24 cellular contexts compared by ENCODE assay signal in the genomic region with DNA sequence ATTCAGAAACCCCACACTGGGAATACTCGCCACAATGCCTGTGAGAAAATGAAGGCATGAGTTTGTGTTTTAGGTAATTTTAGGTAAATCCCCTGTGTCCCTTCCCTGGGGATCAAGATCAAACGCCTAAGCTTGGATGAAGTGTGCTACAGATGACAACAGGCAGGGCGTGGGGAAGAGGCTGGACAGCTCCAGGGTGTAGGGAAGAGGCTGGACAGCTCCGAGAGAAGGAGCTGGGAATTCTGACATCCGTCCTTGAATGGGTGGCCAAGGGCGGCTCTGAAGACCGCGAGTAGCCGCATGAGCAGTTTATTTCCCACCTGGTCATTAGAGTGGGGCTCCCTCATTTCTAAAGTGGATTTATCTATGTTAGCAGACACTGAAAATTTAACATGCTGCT.
DNase-seq lines count a peak whose midpoint lies in the region; ATAC-seq and TF ChIP-seq lines count a peak whose summit lies in the region.
"Had no signal": no experiment of that assay in that cellular context is flagged by ENCODE, and none has a peak within 500 bp of the region (broad histone marks: within the 10 kb centered on the region; RNA-seq: fewer than 3 reads in every experiment).

No MANE protein-coding gene starts in this region.

- H3K4me1 Mint-ChIP-seq in endodermal cell (no peaks in the 10 kb centered on the region), nephron progenitor cell (no peaks in the 10 kb centered on the region)
- H3K4me1 Mint-ChIP-seq in stimulated activated effector memory CD8-positive, alpha-beta T cell treated with anti-CD3 and anti-CD28 coated beads, Interleukin-12 subunit alpha, Interleukin-12 subunit beta, amount 100 ng/mL, for 72 hours = no peaks in the 10 kb centered on the region
- H3K4me1 Mint-ChIP-seq: naive thymus-derived CD4-positive, alpha-beta T cell had no signal

- H3K9me3 ChIP-seq in endodermal cell (ENCODE audit: control insufficient read depth, low read length) = no peaks in the 10 kb centered on the region
- H3K9me3 ChIP-seq: BE2C, esophagus muscularis mucosa, pancreas, SJSA1, transverse colon had no signal

- DNase-seq in ELF-1 (ENCODE audit: low read depth, low spot score) = peak; percentile 40
- peak; percentile 65 for DNase-seq in endodermal cell
- peak; percentile 10 for DNase-seq in nephron progenitor cell
- DNase-seq in middle frontal gyrus (ENCODE audit: extremely low spot score, low spot score) = no peak
- no peak for DNase-seq in stimulated activated effector memory CD8-positive, alpha-beta T cell treated with anti-CD3 and anti-CD28 coated beads, Interleukin-12 subunit alpha, Interleukin-12 subunit beta, amount 100 ng/mL, for 72 hours (ENCODE audit: low spot score in 2 of 2)
- DNase-seq: activated CD8-positive, alpha-beta memory T cell treated with anti-CD3 and anti-CD28 coated beads for 24 hours; BE2C; Calu3; GDM1; glutamatergic neuron; naive thymus-derived CD4-positive, alpha-beta T cell; NCI-H146; NCI-H2171 treated with DMSO at 0.1 percent for 48 hours; pancreas; stimulated activated naive CD4-positive, alpha-beta T cell; transverse colon had no signal

- WGBS in endodermal cell (ENCODE audit: insufficient coverage in 1 of 2, insufficient read length in 1 of 2), 2 experiments = 45 to 61% methylated on average over 8 to 9 of the region's 9 CpGs

- no peak overlapping the region for H3K9ac ChIP-seq in endodermal cell (ENCODE audit: extremely low read depth, low read length, poor library complexity, severe bottlenecking)

- H3K36me3 Mint-ChIP-seq in endodermal cell (ENCODE audit: low read depth) = no peaks in the 10 kb centered on the region
- H3K36me3 Mint-ChIP-seq in nephron progenitor cell (ENCODE audit: low read depth) = no peaks in the 10 kb centered on the region
- H3K36me3 Mint-ChIP-seq in stimulated activated effector memory CD8-positive, alpha-beta T cell treated with anti-CD3 and anti-CD28 coated beads, Interleukin-12 subunit alpha, Interleukin-12 subunit beta, amount 100 ng/mL, for 72 hours = no peaks in the 10 kb centered on the region
- H3K36me3 Mint-ChIP-seq: activated naive CD4-positive, alpha-beta T cell treated with anti-CD3 and anti-CD28 coated beads, Interleukin-2, amount 50 U/mL, for 72 hours had no signal

- H3K27me3 Mint-ChIP-seq in endodermal cell (ENCODE audit: insufficient read depth) = peaks cover 21% of the 10 kb centered on the region
- H3K27me3 Mint-ChIP-seq in nephron progenitor cell (ENCODE audit: low read depth, poor library complexity) = peaks cover 31% of the 10 kb centered on the region

- H3K4me3 Mint-ChIP-seq in endodermal cell = no peak overlapping the region
- no peak overlapping the region for H3K4me3 Mint-ChIP-seq in nephron progenitor cell
- H3K4me3 Mint-ChIP-seq in stimulated activated effector memory CD8-positive, alpha-beta T cell treated with anti-CD3 and anti-CD28 coated beads, Interleukin-12 subunit alpha, Interleukin-12 subunit beta, amount 100 ng/mL, for 72 hours = no peak overlapping the region
- H3K4me3 Mint-ChIP-seq: naive thymus-derived CD4-positive, alpha-beta T cell had no signal

- no peak overlapping the region for H3K27ac Mint-ChIP-seq in endodermal cell
- H3K27ac Mint-ChIP-seq in nephron progenitor cell = no peak overlapping the region
- no peak overlapping the region for H3K27ac Mint-ChIP-seq in stimulated activated effector memory CD8-positive, alpha-beta T cell treated with anti-CD3 and anti-CD28 coated beads, Interleukin-12 subunit alpha, Interleukin-12 subunit beta, amount 100 ng/mL, for 72 hours
- H3K27ac Mint-ChIP-seq: activated naive CD4-positive, alpha-beta T cell treated with anti-CD3 and anti-CD28 coated beads, Interleukin-2, amount 50 U/mL, for 72 hours; naive thymus-derived CD4-positive, alpha-beta T cell had no signal

- TF ChIP-seq CTCF in endodermal cell (conservative IDR thresholded peaks at IDR 0.05) (no peak), nephron progenitor cell (IDR thresholded peaks at IDR 0.05) (no peak)

- no peak overlapping the region for H3K4me3 ChIP-seq in endodermal cell (ENCODE audit: low read length)
- H3K4me3 ChIP-seq: esophagus muscularis mucosa, pancreas, SJSA1, transverse colon had no signal

- ATAC-seq in HG03175 (IDR thresholded peaks at IDR 0.05; ENCODE audit: unreplicated experiment) = no peak
- no peak for ATAC-seq in HG02642 (IDR thresholded peaks at IDR 0.05; ENCODE audit: poor library complexity, unreplicated experiment)
- no peak for ATAC-seq in stimulated activated effector memory CD8-positive, alpha-beta T cell treated with anti-CD3 and anti-CD28 coated beads, Interleukin-12 subunit alpha, Interleukin-12 subunit beta, amount 100 ng/mL, for 72 hours
- ATAC-seq: activated CD4-positive, CD25-positive, alpha-beta regulatory T cell treated with anti-CD3 and anti-CD28 coated beads, Interleukin-2, amount 50 U/mL, for 24 hours; activated naive CD4-positive, alpha-beta T cell treated with anti-CD3 and anti-CD28 coated beads, Interleukin-2, amount 50 U/mL, for 72 hours; naive thymus-derived CD4-positive, alpha-beta T cell; pancreas; sciatic nerve had no signal

- H3K27me3 ChIP-seq in endodermal cell (ENCODE audit: control insufficient read depth, insufficient read depth, low read length, poor library complexity, severe bottlenecking) = peaks cover 14% of the 10 kb centered on the region
- H3K27me3 ChIP-seq: BE2C, pancreas had no signal

- H3K9me3 Mint-ChIP-seq in endodermal cell (peaks cover 16% of the 10 kb centered on the region), nephron progenitor cell (peaks cover 13% of the 10 kb centered on the region)
- peaks cover 6% of the 10 kb centered on the region for H3K9me3 Mint-ChIP-seq in stimulated activated effector memory CD8-positive, alpha-beta T cell treated with anti-CD3 and anti-CD28 coated beads, Interleukin-12 subunit alpha, Interleukin-12 subunit beta, amount 100 ng/mL, for 72 hours
- H3K9me3 Mint-ChIP-seq: activated naive CD4-positive, alpha-beta T cell treated with anti-CD3 and anti-CD28 coated beads, Interleukin-2, amount 50 U/mL, for 72 hours had no signal

- no peaks in the 10 kb centered on the region for H3K4me1 ChIP-seq in endodermal cell (ENCODE audit: control insufficient read depth, insufficient read depth, low read length)
- H3K4me1 ChIP-seq: BE2C, esophagus muscularis mucosa, pancreas, SJSA1, transverse colon had no signal

- H3K27ac ChIP-seq in endodermal cell (ENCODE audit: low read depth, low read length) = no peak overlapping the region
- H3K27ac ChIP-seq: esophagus muscularis mucosa, pancreas, SJSA1, transverse colon had no signal

- H3K36me3 ChIP-seq in endodermal cell (ENCODE audit: control insufficient read depth, insufficient read depth, low read length) = no peaks in the 10 kb centered on the region
- H3K36me3 ChIP-seq: BE2C, esophagus muscularis mucosa, pancreas, SJSA1, transverse colon had no signal

TF ChIP-seq in PFSK-1, 5 proteins besides CTCF, POLR2A, EP300 and RAD21:
- TF ChIP-seq SIN3A (IDR thresholded peaks at IDR 0.05; ENCODE audit: borderline replicate concordance, insufficient read depth, low read length) = no peak
- TF ChIP-seq TAF1 (IDR thresholded peaks at IDR 0.05; ENCODE audit: borderline replicate concordance, insufficient read depth, low read length) = no peak
- no peak for TF ChIP-seq POLR2AphosphoS5 (IDR thresholded peaks at IDR 0.05; ENCODE audit: low read depth, low read length)
- TF ChIP-seq, protein P1, sequence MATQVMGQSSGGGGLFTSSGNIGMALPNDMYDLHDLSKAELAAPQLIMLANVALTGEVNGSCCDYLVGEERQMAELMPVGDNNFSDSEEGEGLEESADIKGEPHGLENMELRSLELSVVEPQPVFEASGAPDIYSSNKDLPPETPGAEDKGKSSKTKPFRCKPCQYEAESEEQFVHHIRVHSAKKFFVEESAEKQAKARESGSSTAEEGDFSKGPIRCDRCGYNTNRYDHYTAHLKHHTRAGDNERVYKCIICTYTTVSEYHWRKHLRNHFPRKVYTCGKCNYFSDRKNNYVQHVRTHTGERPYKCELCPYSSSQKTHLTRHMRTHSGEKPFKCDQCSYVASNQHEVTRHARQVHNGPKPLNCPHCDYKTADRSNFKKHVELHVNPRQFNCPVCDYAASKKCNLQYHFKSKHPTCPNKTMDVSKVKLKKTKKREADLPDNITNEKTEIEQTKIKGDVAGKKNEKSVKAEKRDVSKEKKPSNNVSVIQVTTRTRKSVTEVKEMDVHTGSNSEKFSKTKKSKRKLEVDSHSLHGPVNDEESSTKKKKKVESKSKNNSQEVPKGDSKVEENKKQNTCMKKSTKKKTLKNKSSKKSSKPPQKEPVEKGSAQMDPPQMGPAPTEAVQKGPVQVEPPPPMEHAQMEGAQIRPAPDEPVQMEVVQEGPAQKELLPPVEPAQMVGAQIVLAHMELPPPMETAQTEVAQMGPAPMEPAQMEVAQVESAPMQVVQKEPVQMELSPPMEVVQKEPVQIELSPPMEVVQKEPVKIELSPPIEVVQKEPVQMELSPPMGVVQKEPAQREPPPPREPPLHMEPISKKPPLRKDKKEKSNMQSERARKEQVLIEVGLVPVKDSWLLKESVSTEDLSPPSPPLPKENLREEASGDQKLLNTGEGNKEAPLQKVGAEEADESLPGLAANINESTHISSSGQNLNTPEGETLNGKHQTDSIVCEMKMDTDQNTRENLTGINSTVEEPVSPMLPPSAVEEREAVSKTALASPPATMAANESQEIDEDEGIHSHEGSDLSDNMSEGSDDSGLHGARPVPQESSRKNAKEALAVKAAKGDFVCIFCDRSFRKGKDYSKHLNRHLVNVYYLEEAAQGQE (IDR thresholded peaks at IDR 0.05; ENCODE audit: insufficient read depth in 1 of 2, low read depth in 2 of 2, low read length in 2 of 2) = peak; percentile 85 to 96

Comparison
In these comparisons a context has a peak if more than half of its experiments do, and no peak if none do; other contexts are left out.
1. DNase-seq: peak in ELF-1 (single experiment), endodermal cell (single experiment) and nephron progenitor cell (single experiment); none in middle frontal gyrus (single experiment) and stimulated activated effector memory CD8-positive, alpha-beta T cell treated with anti-CD3 and anti-CD28 coated beads, Interleukin-12 subunit alpha, Interleukin-12 subunit beta, amount 100 ng/mL, for 72 hours (0 of 2).